Comparison of ENCODE assay signal across 9 cellular contexts in genomic region chr6:17381429-17382147, GRCh38. TPM values are rescaled to one million over a fixed set of nuclear protein-coding genes. Genes with fewer than 3 reads are reported as not detected.
A peak's percentile ranks its signal among the peaks of the same experiment; 100 is the strongest.
DNase-seq lines count a peak whose midpoint lies in the region; ATAC-seq lines count a peak whose summit lies in the region.
"Had no signal": no experiment of that assay in that cellular context is flagged by ENCODE, and none has a peak within 500 bp of the region (broad histone marks: within the 10 kb centered on the region; RNA-seq: fewer than 3 reads in every experiment).

No MANE protein-coding gene starts in this region.

- ATAC-seq in GM18858 (IDR thresholded peaks at IDR 0.05; ENCODE audit: unreplicated experiment) (no peak), HG03457 (IDR thresholded peaks at IDR 0.05; ENCODE audit: unreplicated experiment) (no peak), GM18498 (IDR thresholded peaks at IDR 0.05; ENCODE audit: unreplicated experiment) (no peak)
- ATAC-seq in stimulated activated naive CD8-positive, alpha-beta T cell treated with anti-CD3 and anti-CD28 coated beads, Interleukin-15, amount 100 ng/mL, for 72 hours = no peak

- no peaks in the 10 kb centered on the region for H3K4me1 Mint-ChIP-seq in stimulated activated naive CD8-positive, alpha-beta T cell treated with anti-CD3 and anti-CD28 coated beads, Interleukin-15, amount 100 ng/mL, for 72 hours

- no peak overlapping the region for H3K4me3 Mint-ChIP-seq in stimulated activated naive CD8-positive, alpha-beta T cell treated with anti-CD3 and anti-CD28 coated beads, Interleukin-15, amount 100 ng/mL, for 72 hours

- peak; percentile 45 for DNase-seq in A172 (ENCODE audit: low spot score)
- DNase-seq in HCEC 1CT = peak; percentile 36
- peak; percentile 51 for DNase-seq in amniotic epithelial cell (ENCODE audit: low read depth)
- DNase-seq in iris pigment epithelial cell (ENCODE audit: low read depth) = peak; percentile 37
- no peak for DNase-seq in stimulated activated naive CD8-positive, alpha-beta T cell treated with anti-CD3 and anti-CD28 coated beads, Interleukin-15, amount 100 ng/mL, for 72 hours
- DNase-seq: SHP77 had no signal

- H3K9me3 Mint-ChIP-seq in stimulated activated naive CD8-positive, alpha-beta T cell treated with anti-CD3 and anti-CD28 coated beads, Interleukin-15, amount 100 ng/mL, for 72 hours = no peaks in the 10 kb centered on the region

- peaks cover 8% of the 10 kb centered on the region for H3K27me3 Mint-ChIP-seq in stimulated activated naive CD8-positive, alpha-beta T cell treated with anti-CD3 and anti-CD28 coated beads, Interleukin-15, amount 100 ng/mL, for 72 hours

- no peak overlapping the region for H3K27ac Mint-ChIP-seq in stimulated activated naive CD8-positive, alpha-beta T cell treated with anti-CD3 and anti-CD28 coated beads, Interleukin-15, amount 100 ng/mL, for 72 hours

RNA-seq across cellular contexts. Expression of gene CAP2, which starts 11.8 kb away (rescaled TPM):
- 20.2 and 27.8 TPM in 2 replicates for total RNA-seq in A172 (2014; rRNA removed; shearing (Covaris generic))

Comparison
In these comparisons a context has a peak if more than half of its experiments do, and no peak if none do; other contexts are left out.
1. DNase-seq: peak in A172 (single experiment), HCEC 1CT (single experiment), amniotic epithelial cell (single experiment) and iris pigment epithelial cell (single experiment); none in stimulated activated naive CD8-positive, alpha-beta T cell treated with anti-CD3 and anti-CD28 coated beads, Interleukin-15, amount 100 ng/mL, for 72 hours (0 of 2).